10 cellular contexts compared by ENCODE assay signal in the genomic region with DNA sequence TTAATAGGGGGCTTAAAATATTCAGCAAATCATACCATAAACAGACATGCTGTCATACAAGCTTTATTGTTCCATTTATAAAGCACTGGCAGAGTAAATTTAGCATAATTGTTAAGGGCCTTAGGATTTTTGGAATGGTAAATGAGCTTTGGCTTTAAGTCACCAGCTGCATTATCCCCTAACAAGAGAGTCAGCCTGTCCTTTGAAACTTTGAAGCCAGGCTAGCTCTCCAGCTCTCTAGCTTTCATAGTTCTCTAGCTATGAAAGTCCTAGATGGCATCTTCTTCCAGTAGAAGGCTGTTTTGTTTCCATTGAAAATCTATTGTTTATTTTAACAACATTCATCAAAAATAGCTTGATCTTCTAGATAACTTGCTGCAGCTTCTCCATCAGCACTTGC.
DNase-seq lines count a peak whose midpoint lies in the region; ATAC-seq and TF ChIP-seq lines count a peak whose summit lies in the region.
"Had no signal": no experiment of that assay in that cellular context is flagged by ENCODE, and none has a peak within 500 bp of the region (broad histone marks: within the 10 kb centered on the region; RNA-seq: fewer than 3 reads in every experiment).

No MANE protein-coding gene starts in this region.

- peak overlapping the region; percentile 69 for H3K4me3 Mint-ChIP-seq in activated T-helper 1 cell treated with anti-CD3 and anti-CD28 coated beads, Interleukin-12 subunit alpha, Interleukin-12 subunit beta, Interleukin-2, Interleukin-4 antibody, amounts not matched to agents 30 ng/mL and 10 ng/mL and 1 ng/mL, durations not matched to agents 14 hours and 24 hours and 36 hours

- H3K9me3 Mint-ChIP-seq in activated T-helper 1 cell treated with anti-CD3 and anti-CD28 coated beads, Interleukin-12 subunit alpha, Interleukin-12 subunit beta, Interleukin-2, Interleukin-4 antibody, amounts not matched to agents 30 ng/mL and 10 ng/mL and 1 ng/mL, durations not matched to agents 14 hours and 24 hours and 36 hours: no peaks in the 10 kb centered on the region

- H3K27me3 ChIP-seq in heart right ventricle (no peaks in the 10 kb centered on the region), liver (ENCODE audit: control insufficient read depth in 4 of 4, insufficient read depth in 4 of 4, low read length in 3 of 4) (no peaks in the 10 kb centered on the region), uterus (no peaks in the 10 kb centered on the region)

- TF ChIP-seq CTCF in heart right ventricle (IDR thresholded peaks at IDR 0.05) (no peak), liver (IDR thresholded peaks at IDR 0.05; ENCODE audit: low read depth, low read length, missing input control) (no peak), uterus (IDR thresholded peaks at IDR 0.05) (no peak)

- H3K27ac ChIP-seq in heart right ventricle: peak overlapping the region in 8 of 10 donors; percentile 15 to 64 (median 32)
- H3K27ac ChIP-seq in liver (ENCODE audit: low read depth in 1 of 2, low read length in 2 of 2): peak overlapping the region in 1 of 2 donors; percentile 25
- peak overlapping the region; percentile 35 to 51 for H3K27ac ChIP-seq in uterus

- H3K36me3 Mint-ChIP-seq in activated T-helper 1 cell treated with anti-CD3 and anti-CD28 coated beads, Interleukin-12 subunit alpha, Interleukin-12 subunit beta, Interleukin-2, Interleukin-4 antibody, amounts not matched to agents 30 ng/mL and 10 ng/mL and 1 ng/mL, durations not matched to agents 14 hours and 24 hours and 36 hours (ENCODE audit: low read depth): no peaks in the 10 kb centered on the region

- H3K4me1 Mint-ChIP-seq in activated T-helper 1 cell treated with anti-CD3 and anti-CD28 coated beads, Interleukin-12 subunit alpha, Interleukin-12 subunit beta, Interleukin-2, Interleukin-4 antibody, amounts not matched to agents 30 ng/mL and 10 ng/mL and 1 ng/mL, durations not matched to agents 14 hours and 24 hours and 36 hours (ENCODE audit: low read depth): peaks cover 6% of the 10 kb centered on the region

- no peak overlapping the region for H3K27ac Mint-ChIP-seq in activated T-helper 1 cell treated with anti-CD3 and anti-CD28 coated beads, Interleukin-12 subunit alpha, Interleukin-12 subunit beta, Interleukin-2, Interleukin-4 antibody, amounts not matched to agents 30 ng/mL and 10 ng/mL and 1 ng/mL, durations not matched to agents 14 hours and 24 hours and 36 hours

- peaks cover 0 to 6% (median 0%) of the 10 kb centered on the region in 11 donors for H3K9me3 ChIP-seq in heart right ventricle
- no peaks in the 10 kb centered on the region for H3K9me3 ChIP-seq in liver (ENCODE audit: control insufficient read depth in 4 of 4, low read length in 3 of 4)
- no peaks in the 10 kb centered on the region for H3K9me3 ChIP-seq in uterus

- H3K4me1 ChIP-seq in heart right ventricle (peaks cover 0 to 5% (median 0%) of the 10 kb centered on the region in 9 donors), liver (ENCODE audit: control insufficient read depth in 4 of 4, insufficient read depth in 4 of 4, low read length in 3 of 4) (peaks cover 0 to 4% (median 0%) of the 10 kb centered on the region in 4 donors), uterus (no peaks in the 10 kb centered on the region)

- no peak for TF ChIP-seq POLR2A in uterus (IDR thresholded peaks at IDR 0.05)

- peak overlapping the region in 7 of 10 donors; percentile 17 to 50 (median 42) for H3K4me3 ChIP-seq in heart right ventricle
- H3K4me3 ChIP-seq in liver (ENCODE audit: low read depth in 1 of 3, low read length in 3 of 3): peak overlapping the region; percentile 41 to 72 (median 61)
- H3K4me3 ChIP-seq in uterus: peak overlapping the region; percentile 9 to 24

- ATAC-seq in heart right ventricle (no peak), left ventricle myocardium superior (no peak), GM21515 (IDR thresholded peaks at IDR 0.05; ENCODE audit: unreplicated experiment) (no peak)

- DNase-seq in heart right ventricle: no peak
- DNase-seq in left ventricle myocardium superior: no peak
- no peak for DNase-seq in activated T-helper 1 cell treated with anti-CD3 and anti-CD28 coated beads, Interleukin-12 subunit alpha, Interleukin-12 subunit beta, Interleukin-2, Interleukin-4 antibody, amounts not matched to agents 30 ng/mL and 10 ng/mL and 1 ng/mL, durations not matched to agents 14 hours and 24 hours and 36 hours (ENCODE audit: low spot score)
- DNase-seq in uterus: no peak
- no peak for DNase-seq in NCI-H82 (lab: John Stamatoyannopoulos, UW)
- no peak for DNase-seq in NCI-H1048 (lab: John Stamatoyannopoulos, UW)
- DNase-seq: head of caudate nucleus, NCI-H1436 treated with DMSO at 0.1 percent for 48 hours had no signal

- H3K27me3 Mint-ChIP-seq in activated T-helper 1 cell treated with anti-CD3 and anti-CD28 coated beads, Interleukin-12 subunit alpha, Interleukin-12 subunit beta, Interleukin-2, Interleukin-4 antibody, amounts not matched to agents 30 ng/mL and 10 ng/mL and 1 ng/mL, durations not matched to agents 14 hours and 24 hours and 36 hours (ENCODE audit: insufficient read depth): no peaks in the 10 kb centered on the region

- intact Hi-C loops in heart right ventricle (cut with DNase I): no loop called here
- intact Hi-C loops in left ventricle myocardium superior (cut with micrococcal nuclease): no loop called here
- intact Hi-C loops in activated T-helper 1 cell treated with anti-CD3 and anti-CD28 coated beads, Interleukin-12 subunit alpha, Interleukin-12 subunit beta, Interleukin-2, Interleukin-4 antibody, amounts not matched to agents 30 ng/mL and 10 ng/mL and 1 ng/mL, durations not matched to agents 14 hours and 24 hours and 36 hours (cut with micrococcal nuclease): no loop called here
- intact Hi-C loops in uterus (cut with DNase I; ENCODE audit: low total_unique reads): no loop called here

- TF ChIP-seq RAD21 in liver (IDR thresholded peaks at IDR 0.05): no peak

- peak overlapping the region; percentile 53 to 68 for H3K9ac ChIP-seq in liver (ENCODE audit: low read depth in 1 of 2, low read length in 2 of 2)

- H3K36me3 ChIP-seq in heart right ventricle (no peaks in the 10 kb centered on the region), liver (ENCODE audit: control insufficient read depth in 4 of 4, insufficient read depth in 3 of 4, low read depth in 1 of 4, low read length in 3 of 4) (no peaks in the 10 kb centered on the region), uterus (no peaks in the 10 kb centered on the region)

TF ChIP-seq in liver, 16 proteins besides CTCF, POLR2A, EP300 and RAD21 (continues in another document):
- TF ChIP-seq, protein P1, sequence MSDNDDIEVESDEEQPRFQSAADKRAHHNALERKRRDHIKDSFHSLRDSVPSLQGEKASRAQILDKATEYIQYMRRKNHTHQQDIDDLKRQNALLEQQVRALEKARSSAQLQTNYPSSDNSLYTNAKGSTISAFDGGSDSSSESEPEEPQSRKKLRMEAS (IDR thresholded peaks at IDR 0.05): no peak
- TF ChIP-seq RXRA (IDR thresholded peaks at IDR 0.05) (no peak), FOXA1 (IDR thresholded peaks at IDR 0.05) (no peak), NR2F2 (IDR thresholded peaks at IDR 0.05) (no peak), JUND (IDR thresholded peaks at IDR 0.05) (no peak), GABPA (IDR thresholded peaks at IDR 0.05 in 1 of 2, conservative IDR thresholded peaks at IDR 0.05 in 1 of 2) (no peak), YY1 (IDR thresholded peaks at IDR 0.05) (no peak), TAF1 (conservative IDR thresholded peaks at IDR 0.05) (no peak), EGR1 (IDR thresholded peaks at IDR 0.05; ENCODE audit: low read depth in 2 of 2) (no peak), FOXA2 (IDR thresholded peaks at IDR 0.05) (no peak)
- TF ChIP-seq, protein P2, sequence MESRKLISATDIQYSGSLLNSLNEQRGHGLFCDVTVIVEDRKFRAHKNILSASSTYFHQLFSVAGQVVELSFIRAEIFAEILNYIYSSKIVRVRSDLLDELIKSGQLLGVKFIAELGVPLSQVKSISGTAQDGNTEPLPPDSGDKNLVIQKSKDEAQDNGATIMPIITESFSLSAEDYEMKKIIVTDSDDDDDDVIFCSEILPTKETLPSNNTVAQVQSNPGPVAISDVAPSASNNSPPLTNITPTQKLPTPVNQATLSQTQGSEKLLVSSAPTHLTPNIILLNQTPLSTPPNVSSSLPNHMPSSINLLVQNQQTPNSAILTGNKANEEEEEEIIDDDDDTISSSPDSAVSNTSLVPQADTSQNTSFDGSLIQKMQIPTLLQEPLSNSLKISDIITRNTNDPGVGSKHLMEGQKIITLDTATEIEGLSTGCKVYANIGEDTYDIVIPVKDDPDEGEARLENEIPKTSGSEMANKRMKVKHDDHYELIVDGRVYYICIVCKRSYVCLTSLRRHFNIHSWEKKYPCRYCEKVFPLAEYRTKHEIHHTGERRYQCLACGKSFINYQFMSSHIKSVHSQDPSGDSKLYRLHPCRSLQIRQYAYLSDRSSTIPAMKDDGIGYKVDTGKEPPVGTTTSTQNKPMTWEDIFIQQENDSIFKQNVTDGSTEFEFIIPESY (IDR thresholded peaks at IDR 0.05): no peak
- TF ChIP-seq, protein P3, sequence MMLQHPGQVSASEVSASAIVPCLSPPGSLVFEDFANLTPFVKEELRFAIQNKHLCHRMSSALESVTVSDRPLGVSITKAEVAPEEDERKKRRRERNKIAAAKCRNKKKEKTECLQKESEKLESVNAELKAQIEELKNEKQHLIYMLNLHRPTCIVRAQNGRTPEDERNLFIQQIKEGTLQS (IDR thresholded peaks at IDR 0.05): no peak
